ENCODE assay signal across 8 cellular contexts in genomic region chr17:42414782-42415409, GRCh38. TPM values are rescaled to one million over a fixed set of nuclear protein-coding genes. Genes with fewer than 3 reads are reported as not detected.
A peak's percentile ranks its signal among the peaks of the same experiment; 100 is the strongest.
DNase-seq lines count a peak whose midpoint lies in the region; ATAC-seq and TF ChIP-seq lines count a peak whose summit lies in the region.

No MANE protein-coding gene starts in this region.

- H3K4me1 ChIP-seq in hepatocyte (ENCODE audit: insufficient read depth) (no peaks in the 10 kb centered on the region), prostate gland (replicated peaks) (peaks cover 8% of the 10 kb centered on the region)

- H3K4me2 ChIP-seq in hepatocyte = no peak overlapping the region

- peak; percentile 66 for ATAC-seq in GM19438 (IDR thresholded peaks at IDR 0.05; ENCODE audit: low read depth, unreplicated experiment)
- ATAC-seq in HG02885 (IDR thresholded peaks at IDR 0.05; ENCODE audit: poor library complexity, unreplicated experiment) = no peak

- no peaks in the 10 kb centered on the region for H3K27me3 ChIP-seq in hepatocyte
- no peaks in the 10 kb centered on the region for H3K27me3 ChIP-seq in prostate gland (replicated peaks; ENCODE audit: insufficient read depth)

- H4K20me1 ChIP-seq in hepatocyte (ENCODE audit: insufficient read depth, poor library complexity, severe bottlenecking) = peaks cover 6% of the 10 kb centered on the region

- H3K36me3 ChIP-seq in hepatocyte (replicated peaks; ENCODE audit: insufficient read depth, low read depth) = no peaks in the 10 kb centered on the region
- no peaks in the 10 kb centered on the region for H3K36me3 ChIP-seq in prostate gland

- no peak overlapping the region for H2AFZ ChIP-seq in hepatocyte

- H3K9me3 ChIP-seq in hepatocyte (ENCODE audit: low read depth) (no peaks in the 10 kb centered on the region), prostate gland (no peaks in the 10 kb centered on the region)

- peak; percentile 62 to 63 for DNase-seq in activated CD4-positive, alpha-beta T cell treated with anti-CD3 and anti-CD28 coated beads for 4 hours
- DNase-seq in epithelial cell of esophagus (ENCODE audit: low read depth) = peak; percentile 30
- peak in 2 of 3 experiments; percentile 50 to 53 for DNase-seq in stimulated activated CD4-positive, alpha-beta T cell treated with anti-CD3 and anti-CD28 coated beads, TNF-alpha, amount 100 ng/mL, for 4 hours (ENCODE audit: low read depth in 3 of 3)
- DNase-seq in hepatocyte (ENCODE audit: low spot score) = no peak
- no peak for DNase-seq in NCI-H446 treated with DMSO at 0.1 percent for 48 hours (lab: John Stamatoyannopoulos, UW)
- no peak for DNase-seq in prostate gland (ENCODE audit: low spot score)

- H3K27ac ChIP-seq in hepatocyte (no peak overlapping the region), prostate gland (peak overlapping the region in 1 of 2 donors; percentile 46)

- H3K4me3 ChIP-seq in epithelial cell of esophagus (ENCODE audit: low read length) = no peak overlapping the region
- H3K4me3 ChIP-seq in hepatocyte = no peak overlapping the region
- H3K4me3 ChIP-seq in prostate gland = no peak overlapping the region

- no peaks in the 10 kb centered on the region for H3K9me2 ChIP-seq in hepatocyte (replicated peaks; ENCODE audit: insufficient read depth)

- WGBS in hepatocyte (ENCODE audit: low lambda C conversion rate, missing lambda C conversion rate) = 92% methylated on average over 5 of the region's 7 CpGs
- 57% methylated on average over 7 of the region's 7 CpGs for WGBS in prostate gland

- TF ChIP-seq POLR2A in prostate gland (IDR thresholded peaks at IDR 0.05) = no peak

- intact Hi-C loops in prostate gland (cut with DNase I) = no loop called here

- peaks cover 26% of the 10 kb centered on the region for H3K79me2 ChIP-seq in hepatocyte

- no peak for TF ChIP-seq CTCF in epithelial cell of esophagus (IDR thresholded peaks at IDR 0.05; ENCODE audit: insufficient read depth, low read depth, low read length, missing control alignments)
- no peak for TF ChIP-seq CTCF in hepatocyte (IDR thresholded peaks at IDR 0.05; ENCODE audit: poor library complexity)
- TF ChIP-seq CTCF in prostate gland (IDR thresholded peaks at IDR 0.05) = no peak

RNA-seq across cellular contexts. Expression of gene CAVIN1, which starts 8.2 kb away (rescaled TPM):
- 69.9 and 85.8 TPM in 2 replicates for total RNA-seq in hepatocyte
- polyA plus RNA-seq in hepatocyte = 96.5 and 111 TPM in 2 replicates
- total RNA-seq in prostate gland = 100 to 1,000 TPM; 214 to 220 TPM

RNA-seq across cellular contexts. Expression of gene STAT3, which starts 26.7 kb away (rescaled TPM):
- total RNA-seq in hepatocyte (154 and 163 TPM in 2 replicates), prostate gland (100 to 1,000 TPM; 188 to 230 TPM)
- 152 and 157 TPM in 2 replicates for polyA plus RNA-seq in hepatocyte

RNA-seq across cellular contexts. Expression of gene ATP6V0A1, which starts 43.8 kb away (rescaled TPM):
- total RNA-seq in hepatocyte = 58.3 and 71.4 TPM in 2 replicates
- polyA plus RNA-seq in hepatocyte = 63.4 and 65.2 TPM in 2 replicates
- 10 to 100 TPM; 78.0 to 80.3 TPM for total RNA-seq in prostate gland

Comparison
In these comparisons a context has a peak if more than half of its experiments do, and no peak if none do; other contexts are left out.
1. DNase-seq: peak in activated CD4-positive, alpha-beta T cell treated with anti-CD3 and anti-CD28 coated beads for 4 hours (2 of 2), epithelial cell of esophagus (single experiment) and stimulated activated CD4-positive, alpha-beta T cell treated with anti-CD3 and anti-CD28 coated beads, TNF-alpha, amount 100 ng/mL, for 4 hours (2 of 3); none in hepatocyte (single experiment), NCI-H446 treated with DMSO at 0.1 percent for 48 hours (single experiment) and prostate gland (single experiment).